37 cellular contexts compared by ENCODE assay signal in genomic region chr14:84446250-84446649, GRCh38.
"Had no signal": no experiment of that assay in that cellular context is flagged by ENCODE, and none has a peak within 500 bp of the region (broad histone marks: within the 10 kb centered on the region; RNA-seq: fewer than 3 reads in every experiment).

No MANE protein-coding gene starts in this region.

- H3K36me3 Mint-ChIP-seq: activated naive CD4-positive, alpha-beta T cell treated with anti-CD3 and anti-CD28 coated beads, Interleukin-2, amount 10 ng/mL, durations not matched to agents 7 days and 5 days; activated naive CD4-positive, alpha-beta T cell treated with anti-CD3 and anti-CD28 coated beads, Interleukin-2, amount 50 U/mL, for 24 hours; activated naive CD4-positive, alpha-beta T cell treated with anti-CD3 and anti-CD28 coated beads, Interleukin-2, amount 50 U/mL, for 72 hours; activated naive CD8-positive, alpha-beta T cell; activated naive CD8-positive, alpha-beta T cell treated with anti-CD3 and anti-CD28 coated beads for 36 hours; activated naive CD8-positive, alpha-beta T cell treated with anti-CD3 and anti-CD28 coated beads, Interleukin-2, amount 10 ng/mL, durations not matched to agents 7 days and 5 days; brain had no signal

- H3K27me3 Mint-ChIP-seq: activated naive CD4-positive, alpha-beta T cell treated with anti-CD3 and anti-CD28 coated beads, Interleukin-2, amount 10 ng/mL, durations not matched to agents 7 days and 5 days; activated naive CD4-positive, alpha-beta T cell treated with anti-CD3 and anti-CD28 coated beads, Interleukin-2, amount 50 U/mL, for 24 hours; activated naive CD8-positive, alpha-beta T cell; activated naive CD8-positive, alpha-beta T cell treated with anti-CD3 and anti-CD28 coated beads for 36 hours; activated naive CD8-positive, alpha-beta T cell treated with anti-CD3 and anti-CD28 coated beads, Interleukin-2, amount 10 ng/mL, durations not matched to agents 7 days and 5 days; activated naive CD8-positive, alpha-beta T cell treated with anti-CD3 and anti-CD28 coated beads, Interleukin-2, amount 50 U/mL, for 24 hours; activated T-cell treated with anti-CD3 and anti-CD28 coated beads, Interleukin-2, amount 50 U/mL, for 24 hours; activated T-helper 17 cell treated with anti-CD3 and anti-CD28 coated beads, Interleukin-2, amount 50 U/mL, for 72 hours; brain; central memory CD8-positive, alpha-beta T cell had no signal

- H3K27ac ChIP-seq: adrenal gland, ascending aorta, body of pancreas, brain microvascular endothelial cell, breast epithelium, cardiac muscle cell had no signal

- H3K4me1 Mint-ChIP-seq: activated naive CD4-positive, alpha-beta T cell treated with anti-CD3 and anti-CD28 coated beads, Interleukin-2, amount 10 ng/mL, durations not matched to agents 7 days and 5 days; activated naive CD4-positive, alpha-beta T cell treated with anti-CD3 and anti-CD28 coated beads, Interleukin-2, amount 50 U/mL, for 24 hours; activated naive CD8-positive, alpha-beta T cell treated with anti-CD3 and anti-CD28 coated beads for 36 hours; activated naive CD8-positive, alpha-beta T cell treated with anti-CD3 and anti-CD28 coated beads, Interleukin-2, amount 10 ng/mL, durations not matched to agents 7 days and 5 days; activated naive CD8-positive, alpha-beta T cell treated with anti-CD3 and anti-CD28 coated beads, Interleukin-2, amount 50 U/mL, for 24 hours; activated T-helper 17 cell treated with anti-CD3 and anti-CD28 coated beads, Interleukin-2, amount 50 U/mL, for 72 hours; central memory CD8-positive, alpha-beta T cell had no signal

- H3K27me3 ChIP-seq: adrenal gland, ascending aorta, body of pancreas, brain microvascular endothelial cell, breast epithelium, cardiac muscle cell had no signal

- H3K9me3 ChIP-seq: adrenal gland, ascending aorta, body of pancreas, breast epithelium had no signal

- H3K4me3 ChIP-seq: adrenal gland, ascending aorta, body of pancreas, breast epithelium, cardiac muscle cell had no signal

- H3K9me3 Mint-ChIP-seq: activated naive CD4-positive, alpha-beta T cell treated with anti-CD3 and anti-CD28 coated beads, Interleukin-2, amount 50 U/mL, for 24 hours; activated T-cell treated with anti-CD3 and anti-CD28 coated beads, Interleukin-2, amount 50 U/mL, for 4 hours; brain had no signal

- H3K27ac Mint-ChIP-seq: activated naive CD4-positive, alpha-beta T cell treated with anti-CD3 and anti-CD28 coated beads, Interleukin-2, amount 10 ng/mL, durations not matched to agents 7 days and 5 days; activated naive CD4-positive, alpha-beta T cell treated with anti-CD3 and anti-CD28 coated beads, Interleukin-2, amount 50 U/mL, for 24 hours; activated naive CD4-positive, alpha-beta T cell treated with anti-CD3 and anti-CD28 coated beads, Interleukin-2, amount 50 U/mL, for 72 hours; activated naive CD8-positive, alpha-beta T cell; activated naive CD8-positive, alpha-beta T cell treated with anti-CD3 and anti-CD28 coated beads for 36 hours; activated naive CD8-positive, alpha-beta T cell treated with anti-CD3 and anti-CD28 coated beads, Interleukin-2, amount 10 ng/mL, durations not matched to agents 7 days and 5 days; activated naive CD8-positive, alpha-beta T cell treated with anti-CD3 and anti-CD28 coated beads, Interleukin-2, amount 50 U/mL, for 24 hours; activated T-cell treated with anti-CD3 and anti-CD28 coated beads, Interleukin-2, amount 50 U/mL, for 24 hours; activated T-cell treated with anti-CD3 and anti-CD28 coated beads, Interleukin-2, amount 50 U/mL, for 72 hours; activated T-helper 1 cell treated with anti-CD3 and anti-CD28 coated beads, Interleukin-12 subunit alpha, Interleukin-12 subunit beta, Interleukin-2, Interleukin-4 antibody, amounts not matched to agents 30 ng/mL and 10 ng/mL and 1 ng/mL, durations not matched to agents 14 hours and 24 hours and 36 hours; activated T-helper 17 cell treated with anti-CD3 and anti-CD28 coated beads, Interleukin-2, amount 50 U/mL, for 72 hours; activated T-helper 2 cell treated with anti-CD3 and anti-CD28 coated beads, Interferon-gamma antibody, Interleukin-2, Interleukin-4, amounts not matched to agents 10 μg/mL and 5 μg/mL and 100 μg/mL, durations not matched to agents 14 hours and 24 hours and 36 hours; brain had no signal

- H3K36me3 ChIP-seq: adrenal gland, ascending aorta, brain microvascular endothelial cell, breast epithelium, cardiac muscle cell had no signal

- H3K4me3 Mint-ChIP-seq: activated naive CD4-positive, alpha-beta T cell treated with anti-CD3 and anti-CD28 coated beads, Interleukin-2, amount 10 ng/mL, durations not matched to agents 7 days and 5 days; activated naive CD4-positive, alpha-beta T cell treated with anti-CD3 and anti-CD28 coated beads, Interleukin-2, amount 50 U/mL, for 24 hours; activated naive CD8-positive, alpha-beta T cell; activated naive CD8-positive, alpha-beta T cell treated with anti-CD3 and anti-CD28 coated beads for 36 hours; activated naive CD8-positive, alpha-beta T cell treated with anti-CD3 and anti-CD28 coated beads, Interleukin-2, amount 10 ng/mL, durations not matched to agents 7 days and 5 days; activated naive CD8-positive, alpha-beta T cell treated with anti-CD3 and anti-CD28 coated beads, Interleukin-2, amount 50 U/mL, for 24 hours; activated T-cell treated with anti-CD3 and anti-CD28 coated beads, Interleukin-2, amount 50 U/mL, for 24 hours; activated T-cell treated with anti-CD3 and anti-CD28 coated beads, Interleukin-2, amount 50 U/mL, for 4 hours; activated T-cell treated with anti-CD3 and anti-CD28 coated beads, Interleukin-2, amount 50 U/mL, for 72 hours; activated T-helper 1 cell treated with anti-CD3 and anti-CD28 coated beads, Interleukin-12 subunit alpha, Interleukin-12 subunit beta, Interleukin-2, Interleukin-4 antibody, amounts not matched to agents 30 ng/mL and 10 ng/mL and 1 ng/mL, durations not matched to agents 14 hours and 24 hours and 36 hours; activated T-helper 17 cell treated with anti-CD3 and anti-CD28 coated beads, Interleukin-2, amount 50 U/mL, for 72 hours; brain; central memory CD8-positive, alpha-beta T cell had no signal

- DNase-seq: activated effector memory CD4-positive, alpha-beta T cell treated with anti-CD3 and anti-CD28 coated beads, Interleukin-2, amount 50 U/mL, for 16 hours; activated effector memory CD4-positive, alpha-beta T cell treated with Interleukin-2 at 50 U/mL for 16 hours; activated gamma-delta T cell; activated gamma-delta T cell treated with Interleukin-2 at 50 U/mL for 16 hours; activated naive CD4-positive, alpha-beta T cell; activated naive CD4-positive, alpha-beta T cell treated with anti-CD3 and anti-CD28 coated beads, Interleukin-2, amount 10 ng/mL, durations not matched to agents 7 days and 5 days; activated naive CD4-positive, alpha-beta T cell treated with anti-CD3 and anti-CD28 coated beads, Interleukin-2, amount 50 U/mL, for 16 hours; activated naive CD4-positive, alpha-beta T cell treated with Interleukin-2 at 50 U/mL for 16 hours; activated naive CD8-positive, alpha-beta T cell treated with anti-CD3 and anti-CD28 coated beads for 36 hours; activated naive CD8-positive, alpha-beta T cell treated with anti-CD3 and anti-CD28 coated beads, Interleukin-2, amount 10 ng/mL, durations not matched to agents 7 days and 5 days; activated naive CD8-positive, alpha-beta T cell treated with anti-CD3 and anti-CD28 coated beads, Interleukin-2, amount 50 U/mL, for 24 hours; activated T-cell treated with anti-CD3 and anti-CD28 coated beads, Interleukin-2, amount 50 U/mL, for 1 hour; activated T-cell treated with anti-CD3 and anti-CD28 coated beads, Interleukin-2, amount 50 U/mL, for 24 hours; activated T-cell treated with anti-CD3 and anti-CD28 coated beads, Interleukin-2, amount 50 U/mL, for 4 hours; activated T-cell treated with anti-CD3 and anti-CD28 coated beads, Interleukin-2, amount 50 U/mL, for 48 hours; activated T-cell treated with anti-CD3 and anti-CD28 coated beads, Interleukin-2, amount 50 U/mL, for 72 hours; adrenal gland; amniotic stem cell; amygdala; anterior cingulate cortex; aorta; body of pancreas; brain microvascular endothelial cell; caudate nucleus; central memory CD4-positive, alpha-beta T cell; cerebellar nuclear complex had no signal
